31 cellular contexts compared by ENCODE assay signal in genomic region chr20:61993058-61993457, GRCh38.
"Had no signal": no experiment of that assay in that cellular context is flagged by ENCODE, and none has a peak within 500 bp of the region (broad histone marks: within the 10 kb centered on the region; RNA-seq: fewer than 3 reads in every experiment).

No MANE protein-coding gene starts in this region.

- ATAC-seq: activated CD4-positive, alpha-beta T cell treated with anti-CD3 and anti-CD28 coated beads for 36 hours; activated CD8-positive, alpha-beta memory T cell treated with anti-CD3 and anti-CD28 coated beads, Interleukin-2, amount 10 ng/mL, durations not matched to agents 7 days and 5 days; activated CD8-positive, alpha-beta T cell treated with anti-CD3 and anti-CD28 coated beads, Interleukin-2, amount 10 ng/mL, durations not matched to agents 7 days and 5 days; activated T-cell treated with anti-CD3 and anti-CD28 coated beads, Interleukin-2, amount 50 U/mL, for 72 hours; effector memory CD8-positive, alpha-beta T cell; esophagus mucosa; heart left ventricle; left lung; sciatic nerve; stimulated activated naive CD8-positive, alpha-beta T cell treated with anti-CD3 and anti-CD28 coated beads, Interleukin-15, amount 100 ng/mL, for 72 hours; upper lobe of right lung had no signal

- H3K27ac ChIP-seq: adrenal gland, cardiac muscle cell, heart left ventricle, left lung, neutrophil, skin epidermis, thyroid gland, upper lobe of right lung had no signal

- H3K27me3 Mint-ChIP-seq: activated CD4-positive, alpha-beta T cell treated with anti-CD3 and anti-CD28 coated beads for 36 hours; activated CD8-positive, alpha-beta memory T cell treated with anti-CD3 and anti-CD28 coated beads, Interleukin-2, amount 10 ng/mL, durations not matched to agents 7 days and 5 days; activated naive CD8-positive, alpha-beta T cell treated with anti-CD3 and anti-CD28 coated beads for 36 hours; effector memory CD8-positive, alpha-beta T cell; progenitor cell of endocrine pancreas; stimulated activated naive CD8-positive, alpha-beta T cell treated with anti-CD3 and anti-CD28 coated beads, Interleukin-15, amount 100 ng/mL, for 72 hours had no signal

- H3K27ac Mint-ChIP-seq: activated CD4-positive, alpha-beta T cell treated with anti-CD3 and anti-CD28 coated beads for 36 hours; activated CD8-positive, alpha-beta memory T cell treated with anti-CD3 and anti-CD28 coated beads, Interleukin-2, amount 10 ng/mL, durations not matched to agents 7 days and 5 days; activated CD8-positive, alpha-beta T cell treated with anti-CD3 and anti-CD28 coated beads, Interleukin-2, amount 10 ng/mL, durations not matched to agents 7 days and 5 days; activated naive CD8-positive, alpha-beta T cell treated with anti-CD3 and anti-CD28 coated beads for 36 hours; activated T-cell treated with anti-CD3 and anti-CD28 coated beads, Interleukin-2, amount 50 U/mL, for 72 hours; brain; nephron; progenitor cell of endocrine pancreas; stimulated activated naive CD8-positive, alpha-beta T cell treated with anti-CD3 and anti-CD28 coated beads, Interleukin-15, amount 100 ng/mL, for 72 hours; T-helper 2 cell treated with Interferon-gamma antibody and Interleukin-4, amounts not matched to agents 5 μg/mL and 100 μg/mL, for 36 hours had no signal

- H3K9me3 ChIP-seq: adrenal gland, neutrophil, thyroid gland had no signal

- H3K4me1 Mint-ChIP-seq: activated CD4-positive, alpha-beta T cell treated with anti-CD3 and anti-CD28 coated beads for 36 hours; activated CD8-positive, alpha-beta memory T cell treated with anti-CD3 and anti-CD28 coated beads, Interleukin-2, amount 10 ng/mL, durations not matched to agents 7 days and 5 days; activated naive CD8-positive, alpha-beta T cell treated with anti-CD3 and anti-CD28 coated beads for 36 hours; brain; nephron; stimulated activated naive CD8-positive, alpha-beta T cell treated with anti-CD3 and anti-CD28 coated beads, Interleukin-15, amount 100 ng/mL, for 72 hours had no signal

- H3K27me3 ChIP-seq: adrenal gland, cardiac muscle cell, heart left ventricle, left lung, neutrophil, thyroid gland, upper lobe of right lung had no signal

- DNase-seq: activated CD4-positive, alpha-beta T cell treated with anti-CD3 and anti-CD28 coated beads for 36 hours; activated CD4-positive, CD25-positive, alpha-beta regulatory T cell; activated CD8-positive, alpha-beta memory T cell treated with anti-CD3 and anti-CD28 coated beads, Interleukin-2, amount 10 ng/mL, durations not matched to agents 7 days and 5 days; activated CD8-positive, alpha-beta T cell treated with anti-CD3 and anti-CD28 coated beads, Interleukin-2, amount 10 ng/mL, durations not matched to agents 7 days and 5 days; activated naive CD4-positive, alpha-beta T cell treated with Interleukin-2 at 50 U/mL for 16 hours; activated naive CD8-positive, alpha-beta T cell treated with anti-CD3 and anti-CD28 coated beads for 36 hours; activated T-cell treated with anti-CD3 and anti-CD28 coated beads, Interleukin-2, amount 50 U/mL, for 72 hours; adrenal gland; cortex of kidney; effector memory CD8-positive, alpha-beta T cell; foreskin fibroblast; heart left ventricle; hypothalamus; left lung; mesendoderm; stimulated activated CD4-positive, alpha-beta T cell treated with anti-CD3 and anti-CD28 coated beads, Interleukin-12 subunit alpha, Interleukin-12 subunit beta, amount 100 ng/mL, for 4 hours; stimulated activated CD4-positive, alpha-beta T cell treated with anti-CD3 and anti-CD28 coated beads, Interleukin-4, amount 100 ng/mL, for 1 hour; stimulated activated naive CD8-positive, alpha-beta T cell treated with anti-CD3 and anti-CD28 coated beads, Interleukin-15, amount 100 ng/mL, for 72 hours; T-helper 1 cell; thyroid gland; upper lobe of right lung had no signal

- H3K4me3 ChIP-seq: adrenal gland, cardiac muscle cell, heart left ventricle, left lung, lung, skin epidermis, thyroid gland, upper lobe of right lung had no signal

- H3K4me1 ChIP-seq: adrenal gland, heart left ventricle, left lung, thyroid gland, upper lobe of right lung had no signal

- H3K4me3 Mint-ChIP-seq: activated CD4-positive, alpha-beta T cell treated with anti-CD3 and anti-CD28 coated beads for 36 hours; activated CD8-positive, alpha-beta memory T cell treated with anti-CD3 and anti-CD28 coated beads, Interleukin-2, amount 10 ng/mL, durations not matched to agents 7 days and 5 days; activated CD8-positive, alpha-beta T cell treated with anti-CD3 and anti-CD28 coated beads, Interleukin-2, amount 10 ng/mL, durations not matched to agents 7 days and 5 days; activated naive CD8-positive, alpha-beta T cell treated with anti-CD3 and anti-CD28 coated beads for 36 hours; activated T-cell treated with anti-CD3 and anti-CD28 coated beads, Interleukin-2, amount 50 U/mL, for 72 hours; brain; effector memory CD8-positive, alpha-beta T cell; nephron; stimulated activated naive CD8-positive, alpha-beta T cell treated with anti-CD3 and anti-CD28 coated beads, Interleukin-15, amount 100 ng/mL, for 72 hours; T-helper 2 cell treated with Interferon-gamma antibody and Interleukin-4, amounts not matched to agents 5 μg/mL and 100 μg/mL, for 36 hours had no signal
